In the genomic region with DNA sequence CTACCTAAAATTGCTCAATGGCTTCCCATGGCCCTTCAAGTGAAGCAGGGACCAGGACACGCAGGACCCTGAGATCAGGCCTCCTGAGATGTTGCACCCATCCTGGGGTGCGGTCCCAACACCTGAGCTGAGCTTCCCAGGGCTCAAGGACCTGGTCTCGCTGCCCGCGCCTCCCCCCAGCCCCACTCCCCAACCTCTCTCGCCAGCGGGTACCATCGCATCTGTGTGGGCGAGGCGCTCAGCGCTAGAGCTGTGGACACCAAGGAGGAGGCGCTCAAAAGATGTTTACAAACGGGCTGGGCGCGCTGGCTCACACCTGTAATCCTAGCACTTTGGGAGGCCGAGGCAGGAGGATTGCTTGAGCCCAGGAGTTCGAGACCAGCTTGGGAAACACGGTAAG, we compare ENCODE assay signal across 24 cellular contexts. TPM values are rescaled to one million over a fixed set of nuclear protein-coding genes. Genes with fewer than 3 reads are reported as not detected.
A peak's percentile ranks its signal among the peaks of the same experiment; 100 is the strongest.
DNase-seq lines count a peak whose midpoint lies in the region; TF ChIP-seq lines count a peak whose summit lies in the region.
"Had no signal": no experiment of that assay in that cellular context is flagged by ENCODE, and none has a peak within 500 bp of the region (broad histone marks: within the 10 kb centered on the region; RNA-seq: fewer than 3 reads in every experiment).

No MANE protein-coding gene starts in this region.

- 96 to 97% (median 96%) methylated on average over 18 of the region's 18 CpGs for WGBS in spleen, 5 donors

- peaks cover 0 to 21% (median 8%) of the 10 kb centered on the region in 6 donors for H3K4me1 ChIP-seq in spleen
- H3K4me1 ChIP-seq: BE2C had no signal

- no TSS peak for BruUV-seq in Calu3 (replicated peaks; lab: Mats Ljungman, UMichigan)

- no peak for TF ChIP-seq POLR2A in spleen (IDR thresholded peaks at IDR 0.05)

- DNase-seq in activated T-cell treated with anti-CD3 and anti-CD28 coated beads, Interleukin-2, amount 50 U/mL, for 24 hours: peak; percentile 27
- DNase-seq in activated T-cell treated with anti-CD3 and anti-CD28 coated beads for 4 hours (no peak), Calu3 (no peak), islet precursor cell (peak; percentile 43), spleen (peak; percentile 64), HCEC 1CT (no peak), NCI-H345 (lab: John Stamatoyannopoulos, UW) (no peak)
- DNase-seq in stimulated activated CD4-positive, alpha-beta T cell treated with anti-CD3 and anti-CD28 coated beads, Interleukin-1b, Interleukin-23, amount 100 ng/mL, for 48 hours: no peak
- DNase-seq: BE2C; CD4-positive, alpha-beta T cell; DMS53; EL; GOT3; NCI-H1092 treated with DMSO at 0.1 percent for 48 hours; NCI-H146; NCI-H2029 treated with DMSO at 0.1 percent for 48 hours; NCI-H2171 treated with DMSO at 0.1 percent for 48 hours; NCI-H748 treated with DMSO at 0.1 percent for 48 hours; NK-92 treated with Interleukin-12 subunit alpha and Interleukin-12 subunit beta, amount 100 ng/mL, for 24 hours; Right ventricle myocardium superior had no signal

- H3K4me3 ChIP-seq in spleen: no peak overlapping the region
- H3K4me3 ChIP-seq: GM12878 had no signal

- H3K27ac Mint-ChIP-seq in activated T-cell treated with anti-CD3 and anti-CD28 coated beads, Interleukin-2, amount 50 U/mL, for 24 hours: no peak overlapping the region
- no peak overlapping the region for H3K27ac Mint-ChIP-seq in Calu3 (ENCODE audit: unreplicated experiment)

- no peaks in the 10 kb centered on the region for H3K9me3 ChIP-seq in spleen
- H3K9me3 ChIP-seq: BE2C had no signal

- H3K4me1 Mint-ChIP-seq in activated T-cell treated with anti-CD3 and anti-CD28 coated beads, Interleukin-2, amount 50 U/mL, for 24 hours (ENCODE audit: low read depth): peaks cover 23% of the 10 kb centered on the region
- H3K4me1 Mint-ChIP-seq in Calu3 (ENCODE audit: low read depth, unreplicated experiment): no peaks in the 10 kb centered on the region

- H3K36me3 Mint-ChIP-seq in activated T-cell treated with anti-CD3 and anti-CD28 coated beads, Interleukin-2, amount 50 U/mL, for 24 hours (ENCODE audit: low read depth): no peaks in the 10 kb centered on the region
- H3K36me3 Mint-ChIP-seq in Calu3 (ENCODE audit: insufficient read depth, unreplicated experiment): no peaks in the 10 kb centered on the region

- H3K27me3 ChIP-seq in spleen (replicated peaks in 1 of 7): peaks cover 0 to 9% (median 0%) of the 10 kb centered on the region in 7 donors
- H3K27me3 ChIP-seq: BE2C had no signal

- CTCF ChIA-PET in Calu3 (lab: Charles Lee): interaction anchor here (0.7 to 2.1 kb wide), 3 partner anchors 7 to 79 kb away, joined by 3 to 14 read pairs (median 3); partner anchors contain the start of gene CRYGN

- TF ChIP-seq CTCF in Calu3 (IDR thresholded peaks at IDR 0.05; ENCODE audit: unreplicated experiment) (no peak), spleen (IDR thresholded peaks at IDR 0.05 in 8 of 11, conservative IDR thresholded peaks at IDR 0.05 in 3 of 11) (no peak)

- no peaks in the 10 kb centered on the region for H3K9me3 Mint-ChIP-seq in activated T-cell treated with anti-CD3 and anti-CD28 coated beads, Interleukin-2, amount 50 U/mL, for 24 hours
- no peaks in the 10 kb centered on the region for H3K9me3 Mint-ChIP-seq in Calu3 (ENCODE audit: low read depth, unreplicated experiment)
- H3K9me3 Mint-ChIP-seq: CD4-positive, alpha-beta T cell had no signal

- no peak overlapping the region for H3K4me3 Mint-ChIP-seq in activated T-cell treated with anti-CD3 and anti-CD28 coated beads, Interleukin-2, amount 50 U/mL, for 24 hours
- peak overlapping the region; percentile 54 for H3K4me3 Mint-ChIP-seq in Calu3 (ENCODE audit: low read depth, unreplicated experiment)

- intact Hi-C loops in Calu3 (cut with micrococcal nuclease; ENCODE audit: unreplicated experiment): loop anchor here (5.0 kb wide), 1 partner anchor 45 kb away; no protein-coding TSS in a partner anchor
- intact Hi-C loops in spleen (cut with DNase I; ENCODE audit: low total_unique reads): loop anchor here (5.0 kb wide), 2 partner anchors 80 to 130 kb away; no protein-coding TSS in a partner anchor

- H3K36me3 ChIP-seq in spleen: no peaks in the 10 kb centered on the region
- H3K36me3 ChIP-seq: BE2C had no signal

- no peaks in the 10 kb centered on the region for H3K27me3 Mint-ChIP-seq in activated T-cell treated with anti-CD3 and anti-CD28 coated beads, Interleukin-2, amount 50 U/mL, for 24 hours
- peaks cover 46% of the 10 kb centered on the region for H3K27me3 Mint-ChIP-seq in Calu3 (ENCODE audit: unreplicated experiment)

- no peak overlapping the region for H3K27ac ChIP-seq in spleen

RNA-seq across cellular contexts. Expression of gene CRYGN, which starts 7.4 kb away (rescaled TPM):
- total RNA-seq in Calu3 (2022): not detected in 2 replicates
- total RNA-seq in spleen: 1 to 10 TPM in 3 of 7 donors, under 1 TPM in 3, not detected in 1; 0.17 to 2.5 (median 0.92) TPM
- polyA plus RNA-seq in spleen: under 1 TPM; 0.27 to 0.72 (median 0.32) TPM
- total RNA-seq: A172, GM12878, LHCN-M2 had no signal
- polyA plus RNA-seq: GM12878 had no signal

RNA-seq across cellular contexts. Expression of gene WDR86, which starts 37.5 kb away (rescaled TPM):
- total RNA-seq in Calu3 (2022): not detected in 2 replicates
- total RNA-seq in spleen: 10 to 100 TPM; 15.4 to 71.9 (median 58.1) TPM
- 10 to 100 TPM in 1 of 3 donors, 1 to 10 TPM in 2; 2.8 to 29.5 (median 8.6) TPM for polyA plus RNA-seq in spleen
- total RNA-seq: A172, GM12878, NCI-H460 had no signal

Comparison
In these comparisons a context has a peak if more than half of its experiments do, and no peak if none do; other contexts are left out.
1. DNase-seq: peak in activated T-cell treated with anti-CD3 and anti-CD28 coated beads, Interleukin-2, amount 50 U/mL, for 24 hours (single experiment), islet precursor cell (single experiment) and spleen (single experiment); none in activated T-cell treated with anti-CD3 and anti-CD28 coated beads for 4 hours (single experiment), Calu3 (single experiment), HCEC 1CT (single experiment), stimulated activated CD4-positive, alpha-beta T cell treated with anti-CD3 and anti-CD28 coated beads, Interleukin-1b, Interleukin-23, amount 100 ng/mL, for 48 hours (single experiment) and NCI-H345 (single experiment).
2. RNA of gene WDR86, which starts 37.5 kb away (total RNA-seq): 15.4 to 71.9 TPM in spleen; not detected in Calu3; every median in the first group is over 10 times any median in the second.